ENCODE assay signal across 9 cellular contexts in genomic region chr12:49703647-49704137, GRCh38. TPM values are rescaled to one million over a fixed set of nuclear protein-coding genes. Genes with fewer than 3 reads are reported as not detected.
DNase-seq lines count a peak whose midpoint lies in the region; ATAC-seq and TF ChIP-seq lines count a peak whose summit lies in the region.
"Had no signal": no experiment of that assay in that cellular context is flagged by ENCODE, and none has a peak within 500 bp of the region (broad histone marks: within the 10 kb centered on the region; RNA-seq: fewer than 3 reads in every experiment).

No MANE protein-coding gene starts in this region.

- DNase-seq in CD14-positive monocyte (ENCODE audit: low spot score) (peak; percentile 52), NCI-H82 (lab: John Stamatoyannopoulos, UW) (peak; percentile 61), renal cortical epithelial cell (ENCODE audit: low read depth) (peak; percentile 66), progenitor cell of endocrine pancreas (ENCODE audit: low spot score, unreplicated experiment) (no peak)
- DNase-seq in activated naive CD8-positive, alpha-beta T cell treated with anti-CD3 and anti-CD28 coated beads for 36 hours = peak; percentile 64
- no peak for DNase-seq in effector CD8-positive, alpha-beta T cell (lab: John Stamatoyannopoulos, UW)

- ATAC-seq in HG03354 (IDR thresholded peaks at IDR 0.05; ENCODE audit: poor library complexity, severe bottlenecking, unreplicated experiment) (no peak), GM21423 (IDR thresholded peaks at IDR 0.05; ENCODE audit: unreplicated experiment) (no peak)
- ATAC-seq: mucosa of descending colon had no signal

- H3K9me3 Mint-ChIP-seq in CD14-positive monocyte (no peaks in the 10 kb centered on the region), progenitor cell of endocrine pancreas (ENCODE audit: low read depth) (peaks cover 3% of the 10 kb centered on the region)
- H3K9me3 Mint-ChIP-seq in activated naive CD8-positive, alpha-beta T cell treated with anti-CD3 and anti-CD28 coated beads for 36 hours = no peaks in the 10 kb centered on the region

- peaks cover 53% of the 10 kb centered on the region for H3K4me1 Mint-ChIP-seq in CD14-positive monocyte
- peaks cover 59% of the 10 kb centered on the region for H3K4me1 Mint-ChIP-seq in activated naive CD8-positive, alpha-beta T cell treated with anti-CD3 and anti-CD28 coated beads for 36 hours
- peaks cover 9% of the 10 kb centered on the region for H3K4me1 Mint-ChIP-seq in progenitor cell of endocrine pancreas (ENCODE audit: low read depth)

- H3K27me3 Mint-ChIP-seq in CD14-positive monocyte (ENCODE audit: low read depth in 3 of 3) (peaks cover 6 to 16% (median 8%) of the 10 kb centered on the region in 3 donors), progenitor cell of endocrine pancreas (peaks cover 37% of the 10 kb centered on the region)
- no peaks in the 10 kb centered on the region for H3K27me3 Mint-ChIP-seq in activated naive CD8-positive, alpha-beta T cell treated with anti-CD3 and anti-CD28 coated beads for 36 hours

- H3K27ac Mint-ChIP-seq in CD14-positive monocyte (peak overlapping the region in 4 of 7 donors; percentile 26 to 66 (median 44)), progenitor cell of endocrine pancreas (no peak overlapping the region)
- peak overlapping the region; percentile 66 for H3K27ac Mint-ChIP-seq in activated naive CD8-positive, alpha-beta T cell treated with anti-CD3 and anti-CD28 coated beads for 36 hours

- TF ChIP-seq CTCF in CD14-positive monocyte (IDR thresholded peaks at IDR 0.05) (no peak), progenitor cell of endocrine pancreas (IDR thresholded peaks at IDR 0.05; ENCODE audit: unreplicated experiment) (no peak)

- intact Hi-C loops in CD14-positive monocyte (cut with micrococcal nuclease) = loop anchor here in 1 of 2 donors (10.0 kb wide), 1 partner anchor 1221 kb away; a partner anchor contains a TSS

- H3K36me3 Mint-ChIP-seq in CD14-positive monocyte (peaks cover 9 to 11% of the 10 kb centered on the region in 2 donors), progenitor cell of endocrine pancreas (ENCODE audit: insufficient read depth) (peaks cover 2% of the 10 kb centered on the region)
- H3K36me3 Mint-ChIP-seq in activated naive CD8-positive, alpha-beta T cell treated with anti-CD3 and anti-CD28 coated beads for 36 hours = peaks cover 6% of the 10 kb centered on the region

- H3K4me3 Mint-ChIP-seq in CD14-positive monocyte (peak overlapping the region in 1 of 2 donors; percentile 59), progenitor cell of endocrine pancreas (ENCODE audit: low read depth) (no peak overlapping the region)
- H3K4me3 Mint-ChIP-seq in activated naive CD8-positive, alpha-beta T cell treated with anti-CD3 and anti-CD28 coated beads for 36 hours = peak overlapping the region; percentile 24

RNA-seq across cellular contexts. Expression of gene FMNL3, which starts 3.5 kb away (rescaled TPM):
- 1 to 10 TPM; 1.5 to 1.7 TPM for polyA plus RNA-seq in CD14-positive monocyte
- 10 to 100 TPM; 20.3 to 22.3 TPM for total RNA-seq in activated naive CD8-positive, alpha-beta T cell treated with anti-CD3 and anti-CD28 coated beads for 36 hours
- total RNA-seq in renal cortical epithelial cell (25.7 and 34.2 TPM in 2 replicates), progenitor cell of endocrine pancreas (10.8 and 11.9 TPM in 2 replicates)

RNA-seq across cellular contexts. Expression of gene TMBIM6, which starts 37.7 kb away (rescaled TPM):
- polyA plus RNA-seq in CD14-positive monocyte = 1,000 to 10,000 TPM; 1,396 to 1,453 TPM
- total RNA-seq in activated naive CD8-positive, alpha-beta T cell treated with anti-CD3 and anti-CD28 coated beads for 36 hours = 100 to 1,000 TPM; 400 to 410 TPM
- total RNA-seq in renal cortical epithelial cell = 496 and 679 TPM in 2 replicates
- total RNA-seq in progenitor cell of endocrine pancreas = 442 and 449 TPM in 2 replicates

Comparison
In these comparisons a context has a peak if more than half of its experiments do, and no peak if none do; other contexts are left out.
1. DNase-seq: peak in CD14-positive monocyte (single experiment), NCI-H82 (single experiment), activated naive CD8-positive, alpha-beta T cell treated with anti-CD3 and anti-CD28 coated beads for 36 hours (single experiment) and renal cortical epithelial cell (single experiment); none in effector CD8-positive, alpha-beta T cell (single experiment) and progenitor cell of endocrine pancreas (single experiment).